ENCODE assay signal across 8 cellular contexts in genomic region chr22:41381329-41382097, GRCh38. TPM values are rescaled to one million over a fixed set of nuclear protein-coding genes. Genes with fewer than 3 reads are reported as not detected.
DNase-seq lines count a peak whose midpoint lies in the region; ATAC-seq and FAIRE-seq lines count a peak whose summit lies in the region.

Gene TEF (plus strand): TSS chr22:41381942. CDS start chr22:41382045, 103 bp downstream.

- H3K4me1 Mint-ChIP-seq in activated CD8-positive, alpha-beta memory T cell treated with anti-CD3 and anti-CD28 coated beads, Interleukin-2, amount 10 ng/mL, durations not matched to agents 7 days and 5 days, result peaks cover 7% of the 10 kb centered on the region
- H3K4me1 Mint-ChIP-seq in effector memory CD8-positive, alpha-beta T cell (ENCODE audit: low read depth in 2 of 2), result peaks cover 0 to 12% of the 10 kb centered on the region in 2 donors

- no peaks in the 10 kb centered on the region for H3K36me3 Mint-ChIP-seq in activated CD8-positive, alpha-beta memory T cell treated with anti-CD3 and anti-CD28 coated beads, Interleukin-2, amount 10 ng/mL, durations not matched to agents 7 days and 5 days
- peaks cover 14% of the 10 kb centered on the region for H3K36me3 Mint-ChIP-seq in effector memory CD8-positive, alpha-beta T cell (ENCODE audit: insufficient read depth)

- H3K27me3 Mint-ChIP-seq in activated CD8-positive, alpha-beta memory T cell treated with anti-CD3 and anti-CD28 coated beads, Interleukin-2, amount 10 ng/mL, durations not matched to agents 7 days and 5 days, result peaks cover 5% of the 10 kb centered on the region
- no peaks in the 10 kb centered on the region for H3K27me3 Mint-ChIP-seq in effector memory CD8-positive, alpha-beta T cell

- H3K27ac Mint-ChIP-seq in activated CD8-positive, alpha-beta memory T cell treated with anti-CD3 and anti-CD28 coated beads, Interleukin-2, amount 10 ng/mL, durations not matched to agents 7 days and 5 days, result peak within 1 kb of the TSS; percentile 92
- peak within 1 kb of the TSS; percentile 96 to 97 for H3K27ac Mint-ChIP-seq in effector memory CD8-positive, alpha-beta T cell

- DNase-seq in COLO829 (ENCODE audit: low spot score) (peak; percentile 100), HTR-8/SVneo (ENCODE audit: insufficient read length, low spot score) (peak; percentile 98), NOMO-1 treated with DMSO at 0.1 percent for 48 hours (lab: John Stamatoyannopoulos, UW; ENCODE audit: unreplicated experiment) (peak; percentile 98), medulla oblongata (ENCODE audit: extremely low spot score) (peak; percentile 99)
- peak; percentile 99 for DNase-seq in activated CD8-positive, alpha-beta memory T cell treated with anti-CD3 and anti-CD28 coated beads, Interleukin-2, amount 10 ng/mL, durations not matched to agents 7 days and 5 days
- DNase-seq in effector memory CD8-positive, alpha-beta T cell, result peak; percentile 96 to 98 (median 97)
- peak; percentile 94 to 99 (median 96) for DNase-seq in stimulated activated CD4-positive, alpha-beta T cell treated with anti-CD3 and anti-CD28 coated beads, TNF-alpha, amount 100 ng/mL, for 48 hours (ENCODE audit: low read depth in 3 of 3)

- CTCF ChIA-PET in activated CD8-positive, alpha-beta memory T cell treated with anti-CD3 and anti-CD28 coated beads, Interleukin-2, amount 10 ng/mL, durations not matched to agents 7 days and 5 days (lab: Charles Lee), result interaction anchor here (0.6 to 4.4 kb wide), 10 partner anchors 20 to 467 kb away, joined by 3 to 31 read pairs (median 3); partner anchors contain the start of genes ACO2, PHF5A and RANGAP1

- ATAC-seq in GM21381 (IDR thresholded peaks at IDR 0.05; ENCODE audit: unreplicated experiment), result peak; percentile 82
- peak; percentile 93 for ATAC-seq in activated CD8-positive, alpha-beta memory T cell treated with anti-CD3 and anti-CD28 coated beads, Interleukin-2, amount 10 ng/mL, durations not matched to agents 7 days and 5 days
- ATAC-seq in effector memory CD8-positive, alpha-beta T cell (replicated peaks), result peak; percentile 80

- peak; percentile 97 for FAIRE-seq in HTR-8/SVneo (lab: Jason Lieb, UNC)

- peak within 1 kb of the TSS; percentile 78 for H3K4me3 Mint-ChIP-seq in activated CD8-positive, alpha-beta memory T cell treated with anti-CD3 and anti-CD28 coated beads, Interleukin-2, amount 10 ng/mL, durations not matched to agents 7 days and 5 days
- H3K4me3 Mint-ChIP-seq in effector memory CD8-positive, alpha-beta T cell, result peak within 1 kb of the TSS; percentile 83 to 88

- H3K9me3 Mint-ChIP-seq in activated CD8-positive, alpha-beta memory T cell treated with anti-CD3 and anti-CD28 coated beads, Interleukin-2, amount 10 ng/mL, durations not matched to agents 7 days and 5 days (ENCODE audit: low read depth), result no peaks in the 10 kb centered on the region
- H3K9me3 Mint-ChIP-seq in effector memory CD8-positive, alpha-beta T cell, result no peaks in the 10 kb centered on the region

RNA-seq across cellular contexts. Expression of gene TEF, which starts in this region (rescaled TPM):
- total RNA-seq in activated CD8-positive, alpha-beta memory T cell treated with anti-CD3 and anti-CD28 coated beads, Interleukin-2, amount 10 ng/mL, durations not matched to agents 7 days and 5 days, result 1 to 10 TPM; 1.4 to 2.0 TPM

Comparison
In these comparisons a context has a peak if more than half of its experiments do, and no peak if none do; other contexts are left out.
1. Peak in every context shown above with its lines: DNase-seq and ATAC-seq.